8 cellular contexts compared by ENCODE assay signal in genomic region chr7:74272305-74273038, GRCh38. TPM values are rescaled to one million over a fixed set of nuclear protein-coding genes. Genes with fewer than 3 reads are reported as not detected.
A peak's percentile ranks its signal among the peaks of the same experiment; 100 is the strongest.
DNase-seq lines count a peak whose midpoint lies in the region; ATAC-seq and TF ChIP-seq lines count a peak whose summit lies in the region.

No MANE protein-coding gene starts in this region.

- no peaks in the 10 kb centered on the region for H3K9me3 ChIP-seq in psoas muscle

- H3K4me1 Mint-ChIP-seq in activated CD4-positive, alpha-beta memory T cell treated with anti-CD3 and anti-CD28 coated beads, Interleukin-2, amount 10 ng/mL, durations not matched to agents 7 days and 5 days, result peaks cover 20% of the 10 kb centered on the region
- peaks cover 13% of the 10 kb centered on the region for H3K4me1 Mint-ChIP-seq in activated T-cell treated with anti-CD3 and anti-CD28 coated beads, Interleukin-2, amount 50 U/mL, for 24 hours (ENCODE audit: low read depth)

- 33 to 43% (median 35%) methylated on average over 10 of the region's 10 CpGs for WGBS in psoas muscle, 3 donors

- no peak overlapping the region for H3K27ac Mint-ChIP-seq in activated CD4-positive, alpha-beta memory T cell treated with anti-CD3 and anti-CD28 coated beads, Interleukin-2, amount 10 ng/mL, durations not matched to agents 7 days and 5 days
- no peak overlapping the region for H3K27ac Mint-ChIP-seq in activated T-cell treated with anti-CD3 and anti-CD28 coated beads, Interleukin-2, amount 50 U/mL, for 24 hours

- peaks cover 3% of the 10 kb centered on the region for H3K4me1 ChIP-seq in psoas muscle

- DNase-seq in GDM1 (lab: John Stamatoyannopoulos, UW) (peak; percentile 96), HT1080 (ENCODE audit: low read depth) (peak; percentile 99), cardiac septum (ENCODE audit: low spot score) (peak; percentile 83), psoas muscle (peak; percentile 77 to 84), NCI-H2081 treated with DMSO at 0.1 percent for 48 hours (lab: John Stamatoyannopoulos, UW) (no peak)
- DNase-seq in activated CD4-positive, alpha-beta memory T cell treated with anti-CD3 and anti-CD28 coated beads, Interleukin-2, amount 10 ng/mL, durations not matched to agents 7 days and 5 days, result peak; percentile 51
- DNase-seq in activated T-cell treated with anti-CD3 and anti-CD28 coated beads, Interleukin-2, amount 50 U/mL, for 24 hours, result no peak

- intact Hi-C loops in cardiac septum (cut with DNase I), result no loop called here
- intact Hi-C loops in psoas muscle (cut with DNase I), result no loop called here

- POLR2A ChIA-PET in activated CD4-positive, alpha-beta memory T cell treated with anti-CD3 and anti-CD28 coated beads, Interleukin-2, amount 10 ng/mL, durations not matched to agents 7 days and 5 days (lab: Charles Lee), result no interaction called here

- no peak for TF ChIP-seq CTCF in psoas muscle (IDR thresholded peaks at IDR 0.05)

- CTCF ChIA-PET in activated CD4-positive, alpha-beta memory T cell treated with anti-CD3 and anti-CD28 coated beads, Interleukin-2, amount 10 ng/mL, durations not matched to agents 7 days and 5 days (lab: Charles Lee), result interaction anchor here (0.7 kb wide), 1 partner anchor 12 kb away, joined by 4 read pairs; no protein-coding TSS in a partner anchor

- H3K4me3 Mint-ChIP-seq in activated CD4-positive, alpha-beta memory T cell treated with anti-CD3 and anti-CD28 coated beads, Interleukin-2, amount 10 ng/mL, durations not matched to agents 7 days and 5 days, result no peak overlapping the region
- no peak overlapping the region for H3K4me3 Mint-ChIP-seq in activated T-cell treated with anti-CD3 and anti-CD28 coated beads, Interleukin-2, amount 50 U/mL, for 24 hours

- ATAC-seq in GM21526 (IDR thresholded peaks at IDR 0.05; ENCODE audit: low FRiP score, unreplicated experiment), result peak; percentile 58
- ATAC-seq in psoas muscle, result peak; percentile 56 to 71 (median 64)

- no peaks in the 10 kb centered on the region for H3K27me3 ChIP-seq in psoas muscle (ENCODE audit: insufficient read depth in 3 of 3, low read length in 2 of 3)

- peak overlapping the region; percentile 71 for H3K27ac ChIP-seq in psoas muscle

- H3K4me3 ChIP-seq in psoas muscle, result no peak overlapping the region

- H3K9me3 Mint-ChIP-seq in activated CD4-positive, alpha-beta memory T cell treated with anti-CD3 and anti-CD28 coated beads, Interleukin-2, amount 10 ng/mL, durations not matched to agents 7 days and 5 days, result no peaks in the 10 kb centered on the region
- H3K9me3 Mint-ChIP-seq in activated T-cell treated with anti-CD3 and anti-CD28 coated beads, Interleukin-2, amount 50 U/mL, for 24 hours, result no peaks in the 10 kb centered on the region

- H3K27me3 Mint-ChIP-seq in activated CD4-positive, alpha-beta memory T cell treated with anti-CD3 and anti-CD28 coated beads, Interleukin-2, amount 10 ng/mL, durations not matched to agents 7 days and 5 days, result peaks cover 6% of the 10 kb centered on the region
- H3K27me3 Mint-ChIP-seq in activated T-cell treated with anti-CD3 and anti-CD28 coated beads, Interleukin-2, amount 50 U/mL, for 24 hours, result peaks cover 16% of the 10 kb centered on the region

- no peaks in the 10 kb centered on the region for H3K36me3 ChIP-seq in psoas muscle (ENCODE audit: insufficient read depth in 1 of 2, low read depth in 1 of 2)

- H3K36me3 Mint-ChIP-seq in activated CD4-positive, alpha-beta memory T cell treated with anti-CD3 and anti-CD28 coated beads, Interleukin-2, amount 10 ng/mL, durations not matched to agents 7 days and 5 days (ENCODE audit: low read depth), result no peaks in the 10 kb centered on the region
- H3K36me3 Mint-ChIP-seq in activated T-cell treated with anti-CD3 and anti-CD28 coated beads, Interleukin-2, amount 50 U/mL, for 24 hours (ENCODE audit: low read depth), result no peaks in the 10 kb centered on the region

RNA-seq across cellular contexts. Expression of gene CLIP2, which starts 16.7 kb away (rescaled TPM):
- 29.3 and 31.5 TPM in 2 replicates for total RNA-seq in HT1080 (2014; rRNA removed; shearing (Covaris generic))
- 13.8 and 15.2 TPM in 2 replicates for polyA plus RNA-seq in HT1080 (2015; cell fraction: cytosol; rRNA removed)
- 17.8 and 19.5 TPM in 2 replicates for polyA plus RNA-seq in HT1080 (2015; cell fraction: nucleus; rRNA removed)
- total RNA-seq in activated CD4-positive, alpha-beta memory T cell treated with anti-CD3 and anti-CD28 coated beads, Interleukin-2, amount 10 ng/mL, durations not matched to agents 7 days and 5 days, result 1 to 10 TPM; 1.6 TPM
- 9.9 TPM for total RNA-seq in cardiac septum
- total RNA-seq in psoas muscle, result 1 to 10 TPM; 2.2 to 4.3 (median 3.3) TPM
- polyA plus RNA-seq in psoas muscle, result 1 to 10 TPM; 1.5 to 1.8 (median 1.6) TPM

RNA-seq across cellular contexts. Expression of gene RFC2, which starts 18.3 kb away (rescaled TPM):
- total RNA-seq in HT1080 (2014; rRNA removed; shearing (Covaris generic)), result 103 and 114 TPM in 2 replicates
- 55.0 and 72.2 TPM in 2 replicates for polyA plus RNA-seq in HT1080 (2015; cell fraction: cytosol; rRNA removed)
- polyA plus RNA-seq in HT1080 (2015; cell fraction: nucleus; rRNA removed), result 32.8 and 35.4 TPM in 2 replicates
- total RNA-seq in activated CD4-positive, alpha-beta memory T cell treated with anti-CD3 and anti-CD28 coated beads, Interleukin-2, amount 10 ng/mL, durations not matched to agents 7 days and 5 days, result 10 to 100 TPM; 52.5 to 55.9 TPM
- 8.3 TPM for total RNA-seq in cardiac septum
- 10 to 100 TPM; 13.7 to 19.8 (median 18.1) TPM for total RNA-seq in psoas muscle
- polyA plus RNA-seq in psoas muscle, result 10 to 100 TPM; 20.7 to 25.8 (median 24.1) TPM

Comparison
In these comparisons a context has a peak if more than half of its experiments do, and no peak if none do; other contexts are left out.
1. DNase-seq: peak in GDM1 (single experiment), HT1080 (single experiment), activated CD4-positive, alpha-beta memory T cell treated with anti-CD3 and anti-CD28 coated beads, Interleukin-2, amount 10 ng/mL, durations not matched to agents 7 days and 5 days (single experiment), cardiac septum (single experiment) and psoas muscle (2 of 2); none in NCI-H2081 treated with DMSO at 0.1 percent for 48 hours (single experiment) and activated T-cell treated with anti-CD3 and anti-CD28 coated beads, Interleukin-2, amount 50 U/mL, for 24 hours (single experiment).